Comparison of ENCODE assay signal across 22 cellular contexts in the genomic region with DNA sequence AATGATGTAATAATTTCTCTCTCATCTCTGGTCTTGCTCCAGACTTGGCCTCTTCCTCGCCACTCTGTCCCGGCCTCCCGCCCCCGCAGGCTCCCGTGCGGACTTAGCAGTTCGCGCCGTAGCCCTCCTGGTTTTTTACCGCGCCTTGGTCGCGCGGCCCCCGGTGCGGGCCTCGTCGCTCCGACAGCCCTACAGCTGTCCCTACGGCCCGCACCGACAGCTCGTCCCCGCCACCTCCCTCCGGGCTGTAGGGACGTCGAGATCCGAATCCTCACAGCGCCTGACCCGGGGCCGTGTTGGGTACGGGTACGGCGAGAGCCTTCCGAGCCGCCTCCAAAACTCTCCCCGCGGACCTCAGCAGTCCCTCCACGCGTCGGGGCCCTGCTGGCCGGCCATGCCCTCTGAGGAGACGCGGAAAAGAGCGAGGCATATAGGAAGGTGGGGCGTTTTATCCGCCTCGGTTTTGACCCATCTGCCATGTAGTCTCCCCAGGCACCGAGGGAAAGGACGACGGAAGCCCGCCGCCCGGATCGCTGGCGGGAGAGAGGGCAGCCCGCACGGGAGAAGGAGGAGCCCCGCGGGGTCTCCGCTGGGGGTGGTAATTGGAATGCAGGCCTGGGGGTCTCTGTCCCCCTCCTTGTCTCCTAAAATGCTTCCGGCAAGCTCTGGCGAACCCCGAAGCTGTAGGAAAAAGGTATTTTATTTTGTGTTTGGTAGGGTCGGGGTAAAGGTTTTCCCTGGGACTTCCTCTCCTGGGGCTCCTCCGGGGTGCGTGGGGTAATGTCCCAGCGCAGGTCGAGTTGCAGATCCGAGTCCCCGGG. TPM values are rescaled to one million over a fixed set of nuclear protein-coding genes. Genes with fewer than 3 reads are reported as not detected.
DNase-seq lines count a peak whose midpoint lies in the region; ATAC-seq, FAIRE-seq and TF ChIP-seq lines count a peak whose summit lies in the region.
"Had no signal": no experiment of that assay in that cellular context is flagged by ENCODE, and none has a peak within 500 bp of the region (broad histone marks: within the 10 kb centered on the region; RNA-seq: fewer than 3 reads in every experiment).

No MANE protein-coding gene starts in this region.

- intact Hi-C loops in naive thymus-derived CD4-positive, alpha-beta T cell (cut with micrococcal nuclease) = loop anchor here in 1 of 2 donors (10.0 kb wide), 1 partner anchor 401 kb away; a partner anchor contains a TSS

- H3K4me1 Mint-ChIP-seq in astrocyte (ENCODE audit: low read depth, unreplicated experiment) = peaks cover 4% of the 10 kb centered on the region
- peaks cover 21 to 56% (median 39%) of the 10 kb centered on the region in 7 donors for H3K4me1 Mint-ChIP-seq in naive thymus-derived CD4-positive, alpha-beta T cell

- DNase-seq in DMS53 (lab: John Stamatoyannopoulos, UW) (peak; percentile 14), DMS53 treated with DMSO at 0.1 percent for 48 hours (lab: John Stamatoyannopoulos, UW; ENCODE audit: unreplicated experiment) (no peak), astrocyte (ENCODE audit: low read depth) (no peak), HPDE6-E6E7 (ENCODE audit: extremely low spot score) (no peak), NCI-H1436 treated with DMSO at 0.1 percent for 48 hours (lab: John Stamatoyannopoulos, UW) (no peak)
- DNase-seq in naive thymus-derived CD4-positive, alpha-beta T cell = no peak
- DNase-seq: activated naive CD4-positive, alpha-beta T cell treated with anti-CD3 and anti-CD28 coated beads for 36 hours; CD4-positive, alpha-beta memory T cell; foreskin melanocyte; HFFc6; kidney glomerular epithelial cell; mucosa of descending colon; NCI-H2081 treated with DMSO at 0.1 percent for 48 hours; NCI-H774; stimulated activated CD8-positive, alpha-beta memory T cell treated with anti-CD3 and anti-CD28 coated beads, Interleukin-4, amount 100 ng/mL, for 48 hours had no signal

- H3K27me3 Mint-ChIP-seq in astrocyte (ENCODE audit: low read depth, unreplicated experiment) = peaks cover 69% of the 10 kb centered on the region
- H3K27me3 Mint-ChIP-seq in naive thymus-derived CD4-positive, alpha-beta T cell = peaks cover 63 to 88% (median 67%) of the 10 kb centered on the region in 5 donors

- H4K20me1 ChIP-seq in BLaER1 treated with 17β-estradiol and CSF1 and Interleukin-3, amounts not matched to agents 10 nM and 100 nM = peaks cover 0 to 80% (median 65%) of the 10 kb centered on the region in 11 experiments; a peak in 20 of 22 replicates
- H4K20me1 ChIP-seq in astrocyte (ENCODE audit: insufficient read depth, low read length) = peaks cover 35% of the 10 kb centered on the region

- CTCF ChIA-PET in naive thymus-derived CD4-positive, alpha-beta T cell (lab: Charles Lee) = no interaction called here

- no peak overlapping the region for H3K27ac ChIP-seq in BLaER1 treated with 17β-estradiol and CSF1 and Interleukin-3, amounts not matched to agents 10 nM and 100 nM
- H3K27ac ChIP-seq in astrocyte (ENCODE audit: low read depth, low read length) = no peak overlapping the region
- H3K27ac ChIP-seq in naive thymus-derived CD4-positive, alpha-beta T cell (ENCODE audit: low read depth, low read length) = no peak overlapping the region
- H3K27ac ChIP-seq: 22Rv1, cardiac muscle cell, tibial nerve had no signal

- no peak overlapping the region for H3K4me3 Mint-ChIP-seq in astrocyte (ENCODE audit: unreplicated experiment)
- H3K4me3 Mint-ChIP-seq in naive thymus-derived CD4-positive, alpha-beta T cell = peak overlapping the region in 9 of 10 donors; percentile 16 to 81 (median 47)
- H3K4me3 Mint-ChIP-seq: activated naive CD4-positive, alpha-beta T cell treated with anti-CD3 and anti-CD28 coated beads for 36 hours; HFFc6 had no signal

- no peak for TF ChIP-seq CTCF in astrocyte (IDR thresholded peaks at IDR 0.05; ENCODE audit: insufficient read depth, low read depth, low read length)

- H2AFZ ChIP-seq in astrocyte (ENCODE audit: low read depth, low read length) = no peak overlapping the region

- H3K9me3 ChIP-seq in BLaER1 treated with 17β-estradiol and CSF1 and Interleukin-3, amounts not matched to agents 10 nM and 100 nM (replicated peaks in 1 of 11) = peaks cover 32 to 46% (median 38%) of the 10 kb centered on the region in 11 experiments
- H3K9me3 ChIP-seq in astrocyte (ENCODE audit: insufficient read depth, low read depth, low read length) = no peaks in the 10 kb centered on the region
- H3K9me3 ChIP-seq in naive thymus-derived CD4-positive, alpha-beta T cell (ENCODE audit: control insufficient read depth in 2 of 3, low read length in 3 of 3) = no peaks in the 10 kb centered on the region
- H3K9me3 ChIP-seq: mucosa of descending colon, tibial nerve had no signal

- no peak overlapping the region for H3K27ac Mint-ChIP-seq in astrocyte (ENCODE audit: unreplicated experiment)
- peak overlapping the region in 1 of 9 donors; percentile 83 for H3K27ac Mint-ChIP-seq in naive thymus-derived CD4-positive, alpha-beta T cell
- H3K27ac Mint-ChIP-seq: activated naive CD4-positive, alpha-beta T cell treated with anti-CD3 and anti-CD28 coated beads for 36 hours; CD4-positive, alpha-beta memory T cell; HFFc6; progenitor cell of endocrine pancreas had no signal

- H3K9ac ChIP-seq in BLaER1 treated with 17β-estradiol and CSF1 and Interleukin-3, amounts not matched to agents 10 nM and 100 nM = no peak overlapping the region
- H3K9ac ChIP-seq in astrocyte (ENCODE audit: low read length) = no peak overlapping the region

- FAIRE-seq in astrocyte (lab: Jason Lieb, UNC) = no peak
- FAIRE-seq: GM12892 had no signal

- peaks cover 2% of the 10 kb centered on the region for H3K36me3 Mint-ChIP-seq in astrocyte (ENCODE audit: low read depth, unreplicated experiment)
- H3K36me3 Mint-ChIP-seq in naive thymus-derived CD4-positive, alpha-beta T cell = no peaks in the 10 kb centered on the region

- no peaks in the 10 kb centered on the region for H3K36me3 ChIP-seq in BLaER1 treated with 17β-estradiol and CSF1 and Interleukin-3, amounts not matched to agents 10 nM and 100 nM
- no peaks in the 10 kb centered on the region for H3K36me3 ChIP-seq in astrocyte (ENCODE audit: insufficient read depth, low read length)
- H3K36me3 ChIP-seq in naive thymus-derived CD4-positive, alpha-beta T cell (ENCODE audit: control insufficient read depth in 2 of 3, insufficient read depth in 3 of 3, low read length in 3 of 3) = no peaks in the 10 kb centered on the region
- H3K36me3 ChIP-seq: cardiac muscle cell, tibial nerve had no signal

- no peak for ATAC-seq in naive thymus-derived CD4-positive, alpha-beta T cell
- ATAC-seq in HG03521 (IDR thresholded peaks at IDR 0.05; ENCODE audit: unreplicated experiment) = no peak

- peaks cover 98 to 100% (median 99%) of the 10 kb centered on the region in 11 experiments for H3K27me3 ChIP-seq in BLaER1 treated with 17β-estradiol and CSF1 and Interleukin-3, amounts not matched to agents 10 nM and 100 nM
- H3K27me3 ChIP-seq in astrocyte (ENCODE audit: insufficient read depth, low read length) = peaks cover 90% of the 10 kb centered on the region
- peaks cover 27 to 51% of the 10 kb centered on the region in 2 donors for H3K27me3 ChIP-seq in naive thymus-derived CD4-positive, alpha-beta T cell (ENCODE audit: control insufficient read depth in 2 of 2, insufficient read depth in 2 of 2, low read length in 2 of 2)

- peaks cover 16 to 31% (median 28%) of the 10 kb centered on the region in 10 experiments; a peak in 18 of 20 replicates for H3K4me1 ChIP-seq in BLaER1 treated with 17β-estradiol and CSF1 and Interleukin-3, amounts not matched to agents 10 nM and 100 nM
- H3K4me1 ChIP-seq in astrocyte (ENCODE audit: insufficient read depth, low read length) = peaks cover 18% of the 10 kb centered on the region
- H3K4me1 ChIP-seq in naive thymus-derived CD4-positive, alpha-beta T cell (ENCODE audit: control insufficient read depth in 2 of 2, insufficient read depth in 2 of 2, low read length in 2 of 2) = peaks cover 24% of the 10 kb centered on the region in 2 donors

- H3K4me3 ChIP-seq in BLaER1 treated with 17β-estradiol and CSF1 and Interleukin-3, amounts not matched to agents 10 nM and 100 nM = peak overlapping the region in 8 of 10 experiments; percentile 4 to 35 (median 31); a peak in 9 of 20 replicates
- H3K4me3 ChIP-seq in astrocyte (ENCODE audit: insufficient read depth, low read depth, low read length) = no peak overlapping the region
- H3K4me3 ChIP-seq in naive thymus-derived CD4-positive, alpha-beta T cell (ENCODE audit: low read length) = no peak overlapping the region
- H3K4me3 ChIP-seq: mucosa of descending colon had no signal

- H3K9me3 Mint-ChIP-seq in astrocyte (ENCODE audit: unreplicated experiment) = peaks cover 8% of the 10 kb centered on the region
- no peaks in the 10 kb centered on the region for H3K9me3 Mint-ChIP-seq in naive thymus-derived CD4-positive, alpha-beta T cell
- H3K9me3 Mint-ChIP-seq: activated naive CD4-positive, alpha-beta T cell treated with anti-CD3 and anti-CD28 coated beads for 36 hours; HFFc6 had no signal

- no peak overlapping the region for H3K4me2 ChIP-seq in BLaER1 treated with 17β-estradiol and CSF1 and Interleukin-3, amounts not matched to agents 10 nM and 100 nM
- peak overlapping the region; percentile 14 for H3K4me2 ChIP-seq in astrocyte (ENCODE audit: low read length)

- POLR2A ChIA-PET in naive thymus-derived CD4-positive, alpha-beta T cell (lab: Charles Lee) = no interaction called here

- H3K79me2 ChIP-seq in astrocyte (ENCODE audit: insufficient read depth, low read length) = no peaks in the 10 kb centered on the region

RNA-seq across cellular contexts. Expression of a gene that starts 3.3 kb away (rescaled TPM):
- total RNA-seq in astrocyte = 0.14 and 0.36 TPM in 2 replicates
- under 1 TPM in 1 of 5 experiments, not detected in 4; 0.07 TPM for total RNA-seq in naive thymus-derived CD4-positive, alpha-beta T cell
- polyA plus RNA-seq in naive thymus-derived CD4-positive, alpha-beta T cell = under 1 TPM; 0.24 to 0.58 TPM
- total RNA-seq: activated naive CD4-positive, alpha-beta T cell treated with anti-CD3 and anti-CD28 coated beads for 36 hours; cardiac muscle cell; CD4-positive, alpha-beta memory T cell; tibial nerve had no signal

Comparison
In these comparisons a context has a peak if more than half of its experiments do, and no peak if none do; other contexts are left out.
1. H3K4me3 ChIP-seq: peak in BLaER1 treated with 17β-estradiol and CSF1 and Interleukin-3, amounts not matched to agents 10 nM and 100 nM (8 of 10); none in astrocyte (single experiment) and naive thymus-derived CD4-positive, alpha-beta T cell (single experiment).